In genomic region chr5:150129813-150130492, GRCh38 we compare ENCODE assay signal across 8 cellular contexts. TPM values are rescaled to one million over a fixed set of nuclear protein-coding genes. Genes with fewer than 3 reads are reported as not detected.
DNase-seq lines count a peak whose midpoint lies in the region; ATAC-seq, FAIRE-seq and TF ChIP-seq lines count a peak whose summit lies in the region.

No MANE protein-coding gene starts in this region.

- H3K79me2 ChIP-seq in GM23338 (replicated peaks; ENCODE audit: insufficient read depth): no peaks in the 10 kb centered on the region

- no peaks in the 10 kb centered on the region for H3K9me3 ChIP-seq in esophagus squamous epithelium

- no peak for TF ChIP-seq POLR2A in esophagus squamous epithelium (IDR thresholded peaks at IDR 0.05)

- peak; percentile 83 for ATAC-seq in GM23338
- ATAC-seq in natural killer cell treated with Interleukin-12 subunit alpha and Interleukin-12 subunit beta and Interleukin-15 and Interleukin-18, amount 100 ng/mL, for 72 hours: peak; percentile 74 to 78

- no peak overlapping the region for H3K27ac ChIP-seq in GM23338 (ENCODE audit: low read depth)
- H3K27ac ChIP-seq in esophagus squamous epithelium: peak overlapping the region in 3 of 4 donors; percentile 31 to 32 (median 31)
- peak overlapping the region; percentile 18 for H3K27ac ChIP-seq in substantia nigra (ENCODE audit: low read depth, low read length, poor library complexity, severe bottlenecking)

- H3K27me3 ChIP-seq in GM23338 (ENCODE audit: insufficient read depth): no peaks in the 10 kb centered on the region
- H3K27me3 ChIP-seq in esophagus squamous epithelium: peaks cover 0 to 2% (median 0%) of the 10 kb centered on the region in 4 donors

- H2AFZ ChIP-seq in GM23338: no peak overlapping the region

- H3K9me2 ChIP-seq in GM23338 (ENCODE audit: insufficient read depth): no peaks in the 10 kb centered on the region

- FAIRE-seq in D721Med (lab: Jason Lieb, UNC): no peak

- no peaks in the 10 kb centered on the region for H3K36me3 ChIP-seq in GM23338 (ENCODE audit: insufficient read depth)
- peaks cover 0 to 40% (median 0%) of the 10 kb centered on the region in 3 donors for H3K36me3 ChIP-seq in esophagus squamous epithelium

- 31 to 71% methylated on average over 4 to 14 of the region's 25 CpGs for WGBS in esophagus squamous epithelium, 2 donors

- H3F3A ChIP-seq in GM23338 (replicated peaks; ENCODE audit: low read depth): no peaks in the 10 kb centered on the region

- no peaks in the 10 kb centered on the region for H3K9me3 Mint-ChIP-seq in GM23338
- H3K9me3 Mint-ChIP-seq in natural killer cell treated with Interleukin-12 subunit alpha and Interleukin-12 subunit beta and Interleukin-15 and Interleukin-18, amount 100 ng/mL, for 72 hours: no peaks in the 10 kb centered on the region

- TF ChIP-seq CTCF in D721Med (IDR thresholded peaks at IDR 0.05; ENCODE audit: insufficient read depth, missing control alignments) (peak; percentile 89), GM23338 (conservative IDR thresholded peaks at IDR 0.05; ENCODE audit: low read depth in 2 of 2) (peak; percentile 87 to 95), esophagus squamous epithelium (IDR thresholded peaks at IDR 0.05) (peak; percentile 76 to 89 (median 86))

- no peak overlapping the region for H3K4me3 Mint-ChIP-seq in GM23338
- H3K4me3 Mint-ChIP-seq in natural killer cell treated with Interleukin-12 subunit alpha and Interleukin-12 subunit beta and Interleukin-15 and Interleukin-18, amount 100 ng/mL, for 72 hours: no peak overlapping the region

- H3K4me1 Mint-ChIP-seq in GM23338: peaks cover 25% of the 10 kb centered on the region
- peaks cover 21 to 26% of the 10 kb centered on the region in 2 donors for H3K4me1 Mint-ChIP-seq in natural killer cell treated with Interleukin-12 subunit alpha and Interleukin-12 subunit beta and Interleukin-15 and Interleukin-18, amount 100 ng/mL, for 72 hours (ENCODE audit: low read depth in 2 of 2)

- H3K4me2 ChIP-seq in GM23338: no peak overlapping the region; the same call in 1 of the 2 replicates

- H3K27me3 Mint-ChIP-seq in GM23338 (ENCODE audit: insufficient read depth, low read depth, poor library complexity): peaks cover 30% of the 10 kb centered on the region
- H3K27me3 Mint-ChIP-seq in natural killer cell treated with Interleukin-12 subunit alpha and Interleukin-12 subunit beta and Interleukin-15 and Interleukin-18, amount 100 ng/mL, for 72 hours: no peaks in the 10 kb centered on the region

- DNase-seq in D721Med (ENCODE audit: insufficient read length, low spot score): peak; percentile 86
- DNase-seq in GM23338 (ENCODE audit: low spot score): peak; percentile 81
- DNase-seq in NCI-H774 (lab: John Stamatoyannopoulos, UW): peak; percentile 20
- DNase-seq in activated T-cell treated with anti-CD3 and anti-CD28 coated beads for 1 hour (ENCODE audit: low read depth): peak; percentile 11
- no peak for DNase-seq in esophagus squamous epithelium (lab: John Stamatoyannopoulos, UW)
- DNase-seq in natural killer cell treated with Interleukin-12 subunit alpha and Interleukin-12 subunit beta and Interleukin-15 and Interleukin-18, amount 100 ng/mL, for 72 hours (ENCODE audit: low spot score): peak; percentile 71
- peak in 40 of 49 donors; percentile 9 to 76 (median 47) for DNase-seq in substantia nigra (lab: John Stamatoyannopoulos, UW)
- DNase-seq in effector CD4-positive, alpha-beta T cell: no peak

- H3K27ac Mint-ChIP-seq in GM23338: no peak overlapping the region
- no peak overlapping the region for H3K27ac Mint-ChIP-seq in natural killer cell treated with Interleukin-12 subunit alpha and Interleukin-12 subunit beta and Interleukin-15 and Interleukin-18, amount 100 ng/mL, for 72 hours

- no peaks in the 10 kb centered on the region; the same call in 2 of the 3 replicates for H3K36me3 Mint-ChIP-seq in GM23338 (ENCODE audit: low read depth)
- no peaks in the 10 kb centered on the region for H3K36me3 Mint-ChIP-seq in natural killer cell treated with Interleukin-12 subunit alpha and Interleukin-12 subunit beta and Interleukin-15 and Interleukin-18, amount 100 ng/mL, for 72 hours

- H3K4me3 ChIP-seq in GM23338: no peak overlapping the region
- peak overlapping the region in 3 of 4 donors; percentile 21 to 57 (median 23) for H3K4me3 ChIP-seq in esophagus squamous epithelium

- peaks cover 14% of the 10 kb centered on the region for H3K4me1 ChIP-seq in GM23338 (ENCODE audit: insufficient read depth)
- H3K4me1 ChIP-seq in esophagus squamous epithelium: peaks cover 0 to 51% (median 16%) of the 10 kb centered on the region in 3 donors

- H4K20me1 ChIP-seq in GM23338 (replicated peaks; ENCODE audit: insufficient read depth): no peaks in the 10 kb centered on the region

- intact Hi-C loops in esophagus squamous epithelium (cut with DNase I): no loop called here

TF ChIP-seq in GM23338, 12 proteins besides CTCF, POLR2A, EP300 and RAD21:
- TF ChIP-seq ETS1 (IDR thresholded peaks at IDR 0.05) (no peak), STAT1 (IDR thresholded peaks at IDR 0.05; ENCODE audit: unreplicated experiment) (no peak), CREB1 (CRISPR knock-in tag; IDR thresholded peaks at IDR 0.05; ENCODE audit: low read depth) (no peak), EZH2phosphoT487 (IDR thresholded peaks at IDR 0.05; ENCODE audit: unreplicated experiment) (no peak), POLR2AphosphoS5 (IDR thresholded peaks at IDR 0.05; ENCODE audit: low read depth) (no peak), EZH2 (IDR thresholded peaks at IDR 0.05; ENCODE audit: low read depth, unreplicated experiment) (no peak)

RNA-seq across cellular contexts. Expression of gene PDGFRB, which starts 25.7 kb away (rescaled TPM):
- 7.1 and 11.3 TPM in 2 replicates for total RNA-seq in GM23338 (2014; rRNA removed; shearing (Covaris generic))
- polyA plus RNA-seq in GM23338 (2016; fragmentation: Nextera tagmentation; extraction: Ambion mirVana): 4.1 and 4.5 TPM in 2 replicates
- total RNA-seq in esophagus squamous epithelium: 10 to 100 TPM in 3 of 4 donors, 1 to 10 TPM in 1; 5.6 to 51.7 (median 31.0) TPM
- 1 to 10 TPM; 4.4 to 9.0 TPM for total RNA-seq in natural killer cell treated with Interleukin-12 subunit alpha and Interleukin-12 subunit beta and Interleukin-15 and Interleukin-18, amount 100 ng/mL, for 72 hours

RNA-seq across cellular contexts. Expression of gene CDX1, which starts 36.6 kb away (rescaled TPM):
- not detected in 2 replicates for total RNA-seq in GM23338 (2014; rRNA removed; shearing (Covaris generic))
- not detected in 2 replicates for polyA plus RNA-seq in GM23338 (2016; fragmentation: Nextera tagmentation; extraction: Ambion mirVana)
- not detected for total RNA-seq in esophagus squamous epithelium
- total RNA-seq in natural killer cell treated with Interleukin-12 subunit alpha and Interleukin-12 subunit beta and Interleukin-15 and Interleukin-18, amount 100 ng/mL, for 72 hours: not detected

RNA-seq across cellular contexts. Expression of gene CSF1R, which starts 43.6 kb away (rescaled TPM):
- not detected in 2 replicates for total RNA-seq in GM23338 (2014; rRNA removed; shearing (Covaris generic))
- polyA plus RNA-seq in GM23338 (2016; fragmentation: Nextera tagmentation; extraction: Ambion mirVana): 0.21 TPM in 1 of 2 replicates, not detected in the other
- 10 to 100 TPM in 2 of 4 donors, 1 to 10 TPM in 2; 4.3 to 38.7 (median 15.1) TPM for total RNA-seq in esophagus squamous epithelium
- 1 to 10 TPM in 1 of 2 donors, not detected in 1; 1.4 TPM for total RNA-seq in natural killer cell treated with Interleukin-12 subunit alpha and Interleukin-12 subunit beta and Interleukin-15 and Interleukin-18, amount 100 ng/mL, for 72 hours

RNA-seq across cellular contexts. Expression of gene SLC6A7, which starts 59.9 kb away (rescaled TPM):
- total RNA-seq in GM23338 (2014; rRNA removed; shearing (Covaris generic)): not detected in 2 replicates
- not detected in 2 replicates for polyA plus RNA-seq in GM23338 (2016; fragmentation: Nextera tagmentation; extraction: Ambion mirVana)
- total RNA-seq in esophagus squamous epithelium: not detected
- total RNA-seq in natural killer cell treated with Interleukin-12 subunit alpha and Interleukin-12 subunit beta and Interleukin-15 and Interleukin-18, amount 100 ng/mL, for 72 hours: not detected

Comparison
In these comparisons a context has a peak if more than half of its experiments do, and no peak if none do; other contexts are left out.
1. DNase-seq: peak in D721Med (single experiment), GM23338 (single experiment), NCI-H774 (single experiment), activated T-cell treated with anti-CD3 and anti-CD28 coated beads for 1 hour (single experiment), natural killer cell treated with Interleukin-12 subunit alpha and Interleukin-12 subunit beta and Interleukin-15 and Interleukin-18, amount 100 ng/mL, for 72 hours (single experiment) and substantia nigra (40 of 49); none in esophagus squamous epithelium (single experiment) and effector CD4-positive, alpha-beta T cell (single experiment).
2. Peak in every context shown above with its lines, with median percentiles within 50 percentile points of each other: CTCF ChIP-seq.